ENCODE assay signal across 8 cellular contexts in the genomic region with DNA sequence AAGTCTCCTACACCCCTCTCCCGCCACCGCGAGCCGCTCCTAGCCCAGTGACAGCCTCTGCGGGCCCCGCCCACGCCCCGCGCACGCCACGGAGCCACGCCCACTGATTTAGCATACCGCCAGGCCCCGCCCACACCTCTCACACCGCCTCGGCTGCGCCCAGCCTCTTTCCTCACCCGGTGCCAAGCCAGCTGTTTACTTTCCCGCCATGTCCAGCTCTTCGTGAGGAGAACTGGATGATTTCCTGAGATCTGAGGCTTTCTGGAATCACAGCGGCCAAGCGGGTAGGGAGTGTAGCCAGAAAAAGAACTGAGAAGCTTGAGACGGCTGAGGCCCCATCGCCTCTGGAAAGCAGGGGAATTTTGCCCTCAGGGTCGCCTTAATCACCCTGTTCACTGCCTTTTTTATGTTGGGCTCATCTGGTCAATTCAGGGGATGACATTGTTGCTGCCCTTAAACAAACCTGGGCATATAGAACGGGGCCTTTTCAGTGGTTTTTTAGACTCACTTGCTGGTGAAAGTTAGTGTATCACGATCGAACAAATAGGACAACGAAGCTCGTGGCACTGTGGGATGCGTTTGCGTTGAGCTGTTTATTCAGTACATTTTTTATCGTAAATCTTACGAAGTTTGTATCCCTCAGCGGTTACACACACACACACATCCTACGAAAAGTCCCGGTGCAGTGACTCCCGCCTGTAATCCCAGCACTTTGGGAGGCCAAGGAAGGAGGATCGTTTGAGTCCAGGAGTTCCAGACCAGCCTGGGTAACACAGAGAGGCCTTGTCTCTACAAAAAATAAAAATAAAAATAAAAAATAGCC. TPM values are rescaled to one million over a fixed set of nuclear protein-coding genes. Genes with fewer than 3 reads are reported as not detected.
DNase-seq lines count a peak whose midpoint lies in the region; ATAC-seq and TF ChIP-seq lines count a peak whose summit lies in the region.

A gene with protein sequence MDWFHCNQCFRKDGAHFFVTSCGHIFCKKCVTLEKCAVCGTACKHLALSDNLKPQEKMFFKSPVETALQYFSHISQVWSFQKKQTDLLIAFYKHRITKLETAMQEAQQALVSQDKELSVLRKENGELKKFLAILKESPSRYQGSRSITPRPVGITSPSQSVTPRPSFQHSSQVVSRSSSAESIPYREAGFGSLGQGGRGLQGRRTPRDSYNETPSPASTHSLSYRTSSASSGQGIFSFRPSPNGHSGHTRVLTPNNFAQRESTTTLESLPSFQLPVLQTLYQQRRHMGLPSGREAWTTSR (plus strand): TSS at position 165 of the 823 bp plus-strand sequence. CDS start 2,410 bp downstream, outside the sequence.

- CTCF ChIA-PET in GM10248 (lab: Yijun Ruan, JAX) = interaction anchor here (1.1 to 1.6 kb wide), 2 partner anchors 117 to 180 kb away, joined by 4 read pairs; a partner anchor contains a TSS

- peak; percentile 87 for DNase-seq in GM10248 (ENCODE audit: extremely low spot score)
- DNase-seq in HUDEP-2 (lab: John Stamatoyannopoulos, UW; ENCODE audit: unreplicated experiment in 76 of 76) = peak in 75 of 76 experiments; percentile 12 to 93 (median 82)
- peak; percentile 77 for DNase-seq in OCI-M2 (lab: John Stamatoyannopoulos, UW; ENCODE audit: unreplicated experiment)
- DNase-seq in activated T-cell treated with anti-CD3 and anti-CD28 coated beads, Interleukin-2, amount 50 U/mL, for 1 hour = peak; percentile 78
- DNase-seq in mucosa of gallbladder (ENCODE audit: low spot score) = peak; percentile 94
- DNase-seq in stimulated activated CD8-positive, alpha-beta memory T cell treated with anti-CD3 and anti-CD28 coated beads, Interleukin-15, amount 100 ng/mL, for 48 hours (ENCODE audit: low read depth in 2 of 2) = peak; percentile 77 to 82

- POLR2A ChIA-PET in GM10248 (lab: Yijun Ruan, JAX) = interaction anchor here (0.6 kb wide), 1 partner anchor 314 kb away, joined by 6 read pairs; a partner anchor contains a TSS

- ATAC-seq in esophagus mucosa (peak; percentile 100), GM21367 (IDR thresholded peaks at IDR 0.05; ENCODE audit: unreplicated experiment) (no peak)

- no peak for TF ChIP-seq CTCF in GM10248 (IDR thresholded peaks at IDR 0.05; ENCODE audit: control extremely low read depth, extremely low read depth, low read depth, missing control alignments)

RNA-seq across cellular contexts. Expression of the gene that starts here (rescaled TPM):
- total RNA-seq in esophagus mucosa (not detected), mucosa of gallbladder (0.20 TPM)

Comparison
In these comparisons a context has a peak if more than half of its experiments do, and no peak if none do; other contexts are left out.
1. Peak in ATAC-seq in esophagus mucosa; RNA of the gene not detected or under 1 TPM.
2. Peak in DNase-seq in mucosa of gallbladder; RNA of the gene not detected or under 1 TPM.